ENCODE assay signal across 1 cellular context in genomic region chr16:85601730-85602401, GRCh38.
TF ChIP-seq lines count a peak whose summit lies in the region.

No MANE protein-coding gene starts in this region.

TF ChIP-seq in K562, 482 proteins besides CTCF, POLR2A, EP300 and RAD21 (continued from another document and continues in another):
- TF ChIP-seq SLC30A9 (CRISPR knock-in tag; IDR thresholded peaks at IDR 0.05), result no peak
- TF ChIP-seq HDAC8 (tag; IDR thresholded peaks at IDR 0.05), result no peak
- no peak for TF ChIP-seq CREBBP (IDR thresholded peaks at IDR 0.05; ENCODE audit: low read depth, low read length)
- TF ChIP-seq ZNF347 (CRISPR knock-in tag; IDR thresholded peaks at IDR 0.05; ENCODE audit: low read depth), result no peak
- no peak for TF ChIP-seq FIP1L1 (IDR thresholded peaks at IDR 0.05; ENCODE audit: low read depth, low read length, poor library complexity, severe bottlenecking)
- no peak for TF ChIP-seq ZNF778 (CRISPR knock-in tag; IDR thresholded peaks at IDR 0.05)
- TF ChIP-seq, protein P1, sequence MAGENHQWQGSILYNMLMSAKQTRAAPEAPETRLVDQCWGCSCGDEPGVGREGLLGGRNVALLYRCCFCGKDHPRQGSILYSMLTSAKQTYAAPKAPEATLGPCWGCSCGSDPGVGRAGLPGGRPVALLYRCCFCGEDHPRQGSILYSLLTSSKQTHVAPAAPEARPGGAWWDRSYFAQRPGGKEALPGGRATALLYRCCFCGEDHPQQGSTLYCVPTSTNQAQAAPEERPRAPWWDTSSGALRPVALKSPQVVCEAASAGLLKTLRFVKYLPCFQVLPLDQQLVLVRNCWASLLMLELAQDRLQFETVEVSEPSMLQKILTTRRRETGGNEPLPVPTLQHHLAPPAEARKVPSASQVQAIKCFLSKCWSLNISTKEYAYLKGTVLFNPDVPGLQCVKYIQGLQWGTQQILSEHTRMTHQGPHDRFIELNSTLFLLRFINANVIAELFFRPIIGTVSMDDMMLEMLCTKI (IDR thresholded peaks at IDR 0.05; ENCODE audit: partially characterized antibody), result no peak
- no peak for TF ChIP-seq PYGO2 (tag; IDR thresholded peaks at IDR 0.05)
- TF ChIP-seq ID3 (CRISPR knock-in tag; IDR thresholded peaks at IDR 0.05), result no peak
- no peak for TF ChIP-seq ID3 (tag; IDR thresholded peaks at IDR 0.05)
- TF ChIP-seq ZSCAN29 (IDR thresholded peaks at IDR 0.05), result no peak
- TF ChIP-seq DACH1 (IDR thresholded peaks at IDR 0.05; ENCODE audit: partially characterized antibody), result no peak
- no peak for TF ChIP-seq SNIP1 (IDR thresholded peaks at IDR 0.05; ENCODE audit: low read depth)
- no peak for TF ChIP-seq POLR3A (IDR thresholded peaks at IDR 0.05; ENCODE audit: borderline replicate concordance, extremely low read depth, insufficient read depth, insufficient read length)
- no peak for TF ChIP-seq TRIM25 (IDR thresholded peaks at IDR 0.05; ENCODE audit: borderline replicate concordance)
- 0 out of 2 replicates have a peak, but pooled peaks have one; percentile 3 for TF ChIP-seq CREM (IDR thresholded peaks at IDR 0.05; ENCODE audit: low read depth)
- TF ChIP-seq, protein P2, sequence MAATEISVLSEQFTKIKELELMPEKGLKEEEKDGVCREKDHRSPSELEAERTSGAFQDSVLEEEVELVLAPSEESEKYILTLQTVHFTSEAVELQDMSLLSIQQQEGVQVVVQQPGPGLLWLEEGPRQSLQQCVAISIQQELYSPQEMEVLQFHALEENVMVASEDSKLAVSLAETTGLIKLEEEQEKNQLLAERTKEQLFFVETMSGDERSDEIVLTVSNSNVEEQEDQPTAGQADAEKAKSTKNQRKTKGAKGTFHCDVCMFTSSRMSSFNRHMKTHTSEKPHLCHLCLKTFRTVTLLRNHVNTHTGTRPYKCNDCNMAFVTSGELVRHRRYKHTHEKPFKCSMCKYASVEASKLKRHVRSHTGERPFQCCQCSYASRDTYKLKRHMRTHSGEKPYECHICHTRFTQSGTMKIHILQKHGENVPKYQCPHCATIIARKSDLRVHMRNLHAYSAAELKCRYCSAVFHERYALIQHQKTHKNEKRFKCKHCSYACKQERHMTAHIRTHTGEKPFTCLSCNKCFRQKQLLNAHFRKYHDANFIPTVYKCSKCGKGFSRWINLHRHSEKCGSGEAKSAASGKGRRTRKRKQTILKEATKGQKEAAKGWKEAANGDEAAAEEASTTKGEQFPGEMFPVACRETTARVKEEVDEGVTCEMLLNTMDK (IDR thresholded peaks at IDR 0.05; ENCODE audit: borderline replicate concordance, insufficient read depth, low read depth, low read length, poor library complexity, severe bottlenecking), result no peak
- TF ChIP-seq ZNF174 (CRISPR knock-in tag; IDR thresholded peaks at IDR 0.05), result no peak
- no peak for TF ChIP-seq FOXO4 (CRISPR knock-in tag; IDR thresholded peaks at IDR 0.05)
- TF ChIP-seq JUN (IDR thresholded peaks at IDR 0.05; ENCODE audit: borderline replicate concordance, low read depth, low read length), result no peak
- TF ChIP-seq JUN (CRISPR knock-in tag; IDR thresholded peaks at IDR 0.05; ENCODE audit: borderline replicate concordance), result no peak
- no peak for TF ChIP-seq NELFE (IDR thresholded peaks at IDR 0.05; ENCODE audit: insufficient read depth, insufficient read length)
- TF ChIP-seq ZNF79 (CRISPR knock-in tag; IDR thresholded peaks at IDR 0.05; ENCODE audit: low read depth), result no peak
- no peak for TF ChIP-seq PHB2 (IDR thresholded peaks at IDR 0.05; ENCODE audit: low read depth)
- no peak for TF ChIP-seq RHOXF2B (CRISPR knock-in tag; conservative IDR thresholded peaks at IDR 0.05)
- TF ChIP-seq SNAPC5 (CRISPR knock-in tag; IDR thresholded peaks at IDR 0.05), result no peak
- TF ChIP-seq NEUROD1 (IDR thresholded peaks at IDR 0.05; ENCODE audit: borderline replicate concordance, low read depth, low read length, partially characterized antibody), result peak; percentile 17
- TF ChIP-seq BRCA1 (IDR thresholded peaks at IDR 0.05), result no peak
- TF ChIP-seq BRCA1 (CRISPR knock-in tag; IDR thresholded peaks at IDR 0.05), result no peak
- no peak for TF ChIP-seq DEAF1 (CRISPR knock-in tag; IDR thresholded peaks at IDR 0.05)
- TF ChIP-seq, protein P3, sequence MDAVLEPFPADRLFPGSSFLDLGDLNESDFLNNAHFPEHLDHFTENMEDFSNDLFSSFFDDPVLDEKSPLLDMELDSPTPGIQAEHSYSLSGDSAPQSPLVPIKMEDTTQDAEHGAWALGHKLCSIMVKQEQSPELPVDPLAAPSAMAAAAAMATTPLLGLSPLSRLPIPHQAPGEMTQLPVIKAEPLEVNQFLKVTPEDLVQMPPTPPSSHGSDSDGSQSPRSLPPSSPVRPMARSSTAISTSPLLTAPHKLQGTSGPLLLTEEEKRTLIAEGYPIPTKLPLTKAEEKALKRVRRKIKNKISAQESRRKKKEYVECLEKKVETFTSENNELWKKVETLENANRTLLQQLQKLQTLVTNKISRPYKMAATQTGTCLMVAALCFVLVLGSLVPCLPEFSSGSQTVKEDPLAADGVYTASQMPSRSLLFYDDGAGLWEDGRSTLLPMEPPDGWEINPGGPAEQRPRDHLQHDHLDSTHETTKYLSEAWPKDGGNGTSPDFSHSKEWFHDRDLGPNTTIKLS (IDR thresholded peaks at IDR 0.05; ENCODE audit: borderline replicate concordance, low read depth), result no peak
- TF ChIP-seq, protein P4, sequence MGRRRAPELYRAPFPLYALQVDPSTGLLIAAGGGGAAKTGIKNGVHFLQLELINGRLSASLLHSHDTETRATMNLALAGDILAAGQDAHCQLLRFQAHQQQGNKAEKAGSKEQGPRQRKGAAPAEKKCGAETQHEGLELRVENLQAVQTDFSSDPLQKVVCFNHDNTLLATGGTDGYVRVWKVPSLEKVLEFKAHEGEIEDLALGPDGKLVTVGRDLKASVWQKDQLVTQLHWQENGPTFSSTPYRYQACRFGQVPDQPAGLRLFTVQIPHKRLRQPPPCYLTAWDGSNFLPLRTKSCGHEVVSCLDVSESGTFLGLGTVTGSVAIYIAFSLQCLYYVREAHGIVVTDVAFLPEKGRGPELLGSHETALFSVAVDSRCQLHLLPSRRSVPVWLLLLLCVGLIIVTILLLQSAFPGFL (CRISPR knock-in tag; IDR thresholded peaks at IDR 0.05), result no peak
- no peak for TF ChIP-seq CCAR2 (IDR thresholded peaks at IDR 0.05; ENCODE audit: low read depth, low read length)
- no peak for TF ChIP-seq HDGF (IDR thresholded peaks at IDR 0.05)
- TF ChIP-seq OTX1 (CRISPR knock-in tag; IDR thresholded peaks at IDR 0.05), result no peak
- TF ChIP-seq, protein P5, sequence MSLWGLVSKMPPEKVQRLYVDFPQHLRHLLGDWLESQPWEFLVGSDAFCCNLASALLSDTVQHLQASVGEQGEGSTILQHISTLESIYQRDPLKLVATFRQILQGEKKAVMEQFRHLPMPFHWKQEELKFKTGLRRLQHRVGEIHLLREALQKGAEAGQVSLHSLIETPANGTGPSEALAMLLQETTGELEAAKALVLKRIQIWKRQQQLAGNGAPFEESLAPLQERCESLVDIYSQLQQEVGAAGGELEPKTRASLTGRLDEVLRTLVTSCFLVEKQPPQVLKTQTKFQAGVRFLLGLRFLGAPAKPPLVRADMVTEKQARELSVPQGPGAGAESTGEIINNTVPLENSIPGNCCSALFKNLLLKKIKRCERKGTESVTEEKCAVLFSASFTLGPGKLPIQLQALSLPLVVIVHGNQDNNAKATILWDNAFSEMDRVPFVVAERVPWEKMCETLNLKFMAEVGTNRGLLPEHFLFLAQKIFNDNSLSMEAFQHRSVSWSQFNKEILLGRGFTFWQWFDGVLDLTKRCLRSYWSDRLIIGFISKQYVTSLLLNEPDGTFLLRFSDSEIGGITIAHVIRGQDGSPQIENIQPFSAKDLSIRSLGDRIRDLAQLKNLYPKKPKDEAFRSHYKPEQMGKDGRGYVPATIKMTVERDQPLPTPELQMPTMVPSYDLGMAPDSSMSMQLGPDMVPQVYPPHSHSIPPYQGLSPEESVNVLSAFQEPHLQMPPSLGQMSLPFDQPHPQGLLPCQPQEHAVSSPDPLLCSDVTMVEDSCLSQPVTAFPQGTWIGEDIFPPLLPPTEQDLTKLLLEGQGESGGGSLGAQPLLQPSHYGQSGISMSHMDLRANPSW (CRISPR knock-in tag; IDR thresholded peaks at IDR 0.05), result no peak
- TF ChIP-seq SP1 (CRISPR knock-in tag; IDR thresholded peaks at IDR 0.05), result no peak
- TF ChIP-seq ETV5 (CRISPR knock-in tag; IDR thresholded peaks at IDR 0.05; ENCODE audit: low read depth), result no peak; the same call in 1 of the 2 replicates
- TF ChIP-seq CBX8 (IDR thresholded peaks at IDR 0.05; ENCODE audit: borderline replicate concordance, extremely low read depth, low read depth, low read length, poor library complexity, severe bottlenecking), result no peak
- TF ChIP-seq RBFOX2 (IDR thresholded peaks at IDR 0.05; ENCODE audit: low read depth, low read length), result peak; percentile 72
- no peak for TF ChIP-seq TEAD2 (tag; IDR thresholded peaks at IDR 0.05)
- no peak for TF ChIP-seq ZBTB9 (CRISPR knock-in tag; IDR thresholded peaks at IDR 0.05)
- no peak for TF ChIP-seq FOXK2 (conservative IDR thresholded peaks at IDR 0.05 in 1 of 2, IDR thresholded peaks at IDR 0.05 in 1 of 2; ENCODE audit: low read depth in 2 of 2)
- TF ChIP-seq SIN3B (IDR thresholded peaks at IDR 0.05; ENCODE audit: low read depth), result no peak
- no peak for TF ChIP-seq CHD2 (IDR thresholded peaks at IDR 0.05; ENCODE audit: low read depth, low read length)
- no peak for TF ChIP-seq RAD51 (IDR thresholded peaks at IDR 0.05; ENCODE audit: borderline replicate concordance, low read depth)
- TF ChIP-seq PTTG1 (tag; IDR thresholded peaks at IDR 0.05; ENCODE audit: low read depth), result no peak
- no peak for TF ChIP-seq ZNF282 (CRISPR knock-in tag; IDR thresholded peaks at IDR 0.05)
- no peak for TF ChIP-seq SRSF1 (IDR thresholded peaks at IDR 0.05; ENCODE audit: low read depth, low read length)
- TF ChIP-seq SMAD4 (CRISPR knock-in tag; conservative IDR thresholded peaks at IDR 0.05), result peak; percentile 55
- TF ChIP-seq PTRF (tag; IDR thresholded peaks at IDR 0.05), result no peak
- no peak for TF ChIP-seq ZNF830 (CRISPR knock-in tag; IDR thresholded peaks at IDR 0.05)
- TF ChIP-seq YBX1 (IDR thresholded peaks at IDR 0.05), result no peak
- no peak for TF ChIP-seq ZKSCAN8 (CRISPR knock-in tag; IDR thresholded peaks at IDR 0.05)
- no peak for TF ChIP-seq DIDO1 (tag; IDR thresholded peaks at IDR 0.05; ENCODE audit: low read depth)
- TF ChIP-seq ZNF586 (CRISPR knock-in tag; conservative IDR thresholded peaks at IDR 0.05), result no peak
- no peak for TF ChIP-seq TRIM28 (IDR thresholded peaks at IDR 0.05)
